In the genomic region with DNA sequence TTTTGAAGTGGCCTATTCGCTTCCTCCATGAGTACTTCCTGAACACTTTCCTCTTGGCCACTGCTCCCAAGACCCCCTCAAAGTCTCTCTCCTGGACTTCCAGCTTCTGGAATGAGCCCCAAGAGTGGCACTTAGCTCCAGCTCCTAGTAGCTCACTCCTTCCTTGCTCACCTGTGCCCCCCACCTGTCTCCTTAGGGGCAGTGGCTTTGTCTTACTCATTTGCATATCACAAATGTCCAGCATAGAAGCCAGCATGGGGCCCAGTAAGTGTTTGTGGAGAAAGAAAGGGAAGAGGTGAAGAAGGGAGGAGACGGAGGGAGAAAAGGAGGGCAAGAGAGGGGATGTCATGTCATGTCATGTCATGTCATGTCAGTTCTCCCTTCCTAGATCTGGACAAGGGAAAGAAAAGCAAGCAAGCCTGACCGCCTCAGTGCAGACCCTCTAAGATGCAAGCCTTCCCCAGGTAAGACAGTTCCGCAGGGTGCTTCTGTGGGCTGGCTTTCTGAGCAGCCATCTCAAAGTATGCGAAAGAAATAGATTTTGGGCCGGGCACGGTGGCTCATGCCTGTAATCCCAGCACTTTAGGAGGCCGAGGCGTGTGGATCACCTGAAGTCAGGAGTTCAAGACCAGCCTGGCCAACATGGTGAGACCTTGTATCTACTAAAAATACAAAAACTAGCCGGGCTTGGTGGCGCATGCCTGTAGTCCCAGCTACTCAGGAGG, we compare ENCODE assay signal across 14 cellular contexts. TPM values are rescaled to one million over a fixed set of nuclear protein-coding genes. Genes with fewer than 3 reads are reported as not detected.
DNase-seq lines count a peak whose midpoint lies in the region; ATAC-seq, FAIRE-seq and TF ChIP-seq lines count a peak whose summit lies in the region.
"Had no signal": no experiment of that assay in that cellular context is flagged by ENCODE, and none has a peak within 500 bp of the region (broad histone marks: within the 10 kb centered on the region; RNA-seq: fewer than 3 reads in every experiment).

No MANE protein-coding gene starts in this region.

- no peak for ATAC-seq in activated T-cell treated with anti-CD3 and anti-CD28 coated beads, Interleukin-2, amount 50 U/mL, for 72 hours (replicated peaks in 1 of 2)
- ATAC-seq in HG02884 (IDR thresholded peaks at IDR 0.05; ENCODE audit: unreplicated experiment) = no peak

- H3K27me3 ChIP-seq in thyroid gland = no peaks in the 10 kb centered on the region
- H3K27me3 ChIP-seq: SJSA1 had no signal

- no peaks in the 10 kb centered on the region for H3K36me3 Mint-ChIP-seq in activated T-cell treated with anti-CD3 and anti-CD28 coated beads, Interleukin-2, amount 50 U/mL, for 72 hours (ENCODE audit: insufficient read depth in 2 of 2)
- H3K36me3 Mint-ChIP-seq in activated T-cell treated with anti-CD3 and anti-CD28 coated beads, Interleukin-2, amount 50 U/mL, for 24 hours (ENCODE audit: low read depth) = no peaks in the 10 kb centered on the region
- no peaks in the 10 kb centered on the region for H3K36me3 Mint-ChIP-seq in immature natural killer cell

- H3K27ac ChIP-seq in VCaP = peak overlapping the region; percentile 92
- H3K27ac ChIP-seq in thyroid gland = peak overlapping the region in 2 of 3 donors; percentile 92 to 97
- H3K27ac ChIP-seq: SJSA1 had no signal

- intact Hi-C loops in thyroid gland (cut with DNase I) = no loop called here

- H3K4me1 Mint-ChIP-seq in activated T-cell treated with anti-CD3 and anti-CD28 coated beads, Interleukin-2, amount 50 U/mL, for 72 hours (ENCODE audit: low read depth) = peaks cover 24% of the 10 kb centered on the region
- H3K4me1 Mint-ChIP-seq in activated T-cell treated with anti-CD3 and anti-CD28 coated beads, Interleukin-2, amount 50 U/mL, for 24 hours (ENCODE audit: low read depth) = peaks cover 33% of the 10 kb centered on the region
- peaks cover 13 to 14% of the 10 kb centered on the region in 2 donors for H3K4me1 Mint-ChIP-seq in immature natural killer cell

- no peak for FAIRE-seq in RCC 7860 (lab: Jason Lieb, UNC)
- FAIRE-seq: G401.6 had no signal

- H3K27ac Mint-ChIP-seq in activated T-cell treated with anti-CD3 and anti-CD28 coated beads, Interleukin-2, amount 50 U/mL, for 72 hours = no peak overlapping the region
- H3K27ac Mint-ChIP-seq in activated T-cell treated with anti-CD3 and anti-CD28 coated beads, Interleukin-2, amount 50 U/mL, for 24 hours = no peak overlapping the region
- H3K27ac Mint-ChIP-seq in immature natural killer cell = peak overlapping the region in 5 of 6 donors; percentile 15 to 77 (median 30)

- 87 to 94% methylated on average over 11 of the region's 11 CpGs for WGBS in thyroid gland, 2 donors

- H3K9me3 Mint-ChIP-seq in activated T-cell treated with anti-CD3 and anti-CD28 coated beads, Interleukin-2, amount 50 U/mL, for 72 hours = peaks cover 3 to 4% of the 10 kb centered on the region in 2 donors
- H3K9me3 Mint-ChIP-seq in activated T-cell treated with anti-CD3 and anti-CD28 coated beads, Interleukin-2, amount 50 U/mL, for 24 hours = peaks cover 4% of the 10 kb centered on the region
- H3K9me3 Mint-ChIP-seq in immature natural killer cell = no peaks in the 10 kb centered on the region

- H3K4me1 ChIP-seq in thyroid gland = peaks cover 7 to 15% of the 10 kb centered on the region in 2 donors

- no peak overlapping the region for H3K4me3 ChIP-seq in thyroid gland (replicated peaks in 1 of 3)

- no peak for TF ChIP-seq POLR2A in thyroid gland (IDR thresholded peaks at IDR 0.05)

- no peaks in the 10 kb centered on the region for H3K9me3 ChIP-seq in thyroid gland
- H3K9me3 ChIP-seq: SJSA1 had no signal

- TF ChIP-seq CTCF in VCaP (conservative IDR thresholded peaks at IDR 0.05) (no peak), thyroid gland (IDR thresholded peaks at IDR 0.05) (no peak)

- H3K36me3 ChIP-seq in thyroid gland = no peaks in the 10 kb centered on the region
- H3K36me3 ChIP-seq: SJSA1 had no signal

- H3K27me3 Mint-ChIP-seq in activated T-cell treated with anti-CD3 and anti-CD28 coated beads, Interleukin-2, amount 50 U/mL, for 72 hours (ENCODE audit: low read depth) = no peaks in the 10 kb centered on the region
- no peaks in the 10 kb centered on the region for H3K27me3 Mint-ChIP-seq in activated T-cell treated with anti-CD3 and anti-CD28 coated beads, Interleukin-2, amount 50 U/mL, for 24 hours
- peaks cover 0 to 2% (median 0%) of the 10 kb centered on the region in 3 donors for H3K27me3 Mint-ChIP-seq in immature natural killer cell (ENCODE audit: low read depth in 3 of 3)

- H3K4me3 Mint-ChIP-seq in activated T-cell treated with anti-CD3 and anti-CD28 coated beads, Interleukin-2, amount 50 U/mL, for 72 hours = peak overlapping the region; percentile 78 to 86
- H3K4me3 Mint-ChIP-seq in activated T-cell treated with anti-CD3 and anti-CD28 coated beads, Interleukin-2, amount 50 U/mL, for 24 hours = no peak overlapping the region
- H3K4me3 Mint-ChIP-seq in immature natural killer cell = peak overlapping the region; percentile 48 to 92 (median 87)

- no peak for DNase-seq in activated T-cell treated with anti-CD3 and anti-CD28 coated beads, Interleukin-2, amount 50 U/mL, for 72 hours
- DNase-seq in activated T-cell treated with anti-CD3 and anti-CD28 coated beads, Interleukin-2, amount 50 U/mL, for 24 hours = no peak
- DNase-seq in immature natural killer cell = no peak
- no peak for DNase-seq in thyroid gland
- no peak for DNase-seq in NK-92 treated with Interleukin-12 subunit alpha and Interleukin-12 subunit beta, amount 100 ng/mL, for 24 hours (lab: John Stamatoyannopoulos, UW)
- DNase-seq in RCC 7860 (ENCODE audit: low spot score) = no peak
- DNase-seq: amniotic stem cell, NCI-H1105 treated with DMSO at 0.1 percent for 48 hours, NCI-H524 treated with DMSO at 0.1 percent for 48 hours, trophoblast cell had no signal

RNA-seq across cellular contexts. Expression of gene MX1, which starts 6.9 kb away (rescaled TPM):
- 100 to 1,000 TPM in 1 of 2 donors, 10 to 100 TPM in 1; 65.2 to 154 TPM for total RNA-seq in activated T-cell treated with anti-CD3 and anti-CD28 coated beads, Interleukin-2, amount 50 U/mL, for 72 hours
- 10 to 100 TPM; 27.5 to 58.1 (median 32.1) TPM for polyA plus RNA-seq in immature natural killer cell
- total RNA-seq in thyroid gland = 10 to 100 TPM; 35.4 to 62.6 (median 51.5) TPM

RNA-seq across cellular contexts. Expression of gene MX2, which starts 57.3 kb away (rescaled TPM):
- total RNA-seq in activated T-cell treated with anti-CD3 and anti-CD28 coated beads, Interleukin-2, amount 50 U/mL, for 72 hours = 10 to 100 TPM; 30.1 to 47.9 TPM
- 10 to 100 TPM in 2 of 3 donors, 1 to 10 TPM in 1; 4.0 to 24.2 (median 11.1) TPM for polyA plus RNA-seq in immature natural killer cell
- total RNA-seq in thyroid gland = 10 to 100 TPM in 1 of 4 donors, 1 to 10 TPM in 3; 3.0 to 19.8 (median 7.1) TPM
- total RNA-seq: SJSA1 had no signal

Comparison
In these comparisons a context has a peak if more than half of its experiments do, and no peak if none do; other contexts are left out.
1. H3K27ac Mint-ChIP-seq: peak in immature natural killer cell (5 of 6); none in activated T-cell treated with anti-CD3 and anti-CD28 coated beads, Interleukin-2, amount 50 U/mL, for 72 hours (single experiment) and activated T-cell treated with anti-CD3 and anti-CD28 coated beads, Interleukin-2, amount 50 U/mL, for 24 hours (single experiment).